Comparison of ENCODE assay signal across 1 cellular context in genomic region chr2:85354286-85355072, GRCh38.
A peak's percentile ranks its signal among the peaks of the same experiment; 100 is the strongest.
TF ChIP-seq lines count a peak whose summit lies in the region.

TSS of gene ELMOD3 (plus strand) at chr2:85354769. CDS start at chr2:85357199, 2,430 bp downstream.
TSS of gene RETSAT (minus strand) at chr2:85354528. CDS start at chr2:85354507, 21 bp downstream.

TF ChIP-seq in HepG2, 621 proteins besides CTCF, POLR2A, EP300 and RAD21 (continued from another document and continues in another):
- TF ChIP-seq NFIB (CRISPR knock-in tag; IDR thresholded peaks at IDR 0.05; ENCODE audit: borderline replicate concordance): no peak
- no peak for TF ChIP-seq ATF7 (IDR thresholded peaks at IDR 0.05)
- TF ChIP-seq ATF7 (CRISPR knock-in tag; IDR thresholded peaks at IDR 0.05): peak; percentile 89; the same call in 1 of the 2 replicates
- TF ChIP-seq FOXP1 (IDR thresholded peaks at IDR 0.05): no peak
- TF ChIP-seq FOXP1 (CRISPR knock-in tag; IDR thresholded peaks at IDR 0.05): peak; percentile 25; the same call in 1 of the 2 replicates
- TF ChIP-seq DBP (CRISPR knock-in tag; IDR thresholded peaks at IDR 0.05; ENCODE audit: not compliant biosample characterization): peak; percentile 95
- no peak for TF ChIP-seq SMC3 (IDR thresholded peaks at IDR 0.05; ENCODE audit: low read length)
- TF ChIP-seq PBX2 (CRISPR knock-in tag; IDR thresholded peaks at IDR 0.05): no peak
- TF ChIP-seq ZBED4 (CRISPR knock-in tag; IDR thresholded peaks at IDR 0.05; ENCODE audit: borderline replicate concordance): peak; percentile 95; the same call in 1 of the 2 replicates
- TF ChIP-seq ZNF749 (CRISPR knock-in tag; IDR thresholded peaks at IDR 0.05; ENCODE audit: borderline replicate concordance): peak; percentile 69; the same call in 1 of the 2 replicates
- peak; percentile 99 for TF ChIP-seq ZNF790 (CRISPR knock-in tag; IDR thresholded peaks at IDR 0.05; ENCODE audit: borderline replicate concordance)
- peak; percentile 57 for TF ChIP-seq CREB3 (CRISPR knock-in tag; IDR thresholded peaks at IDR 0.05)
- TF ChIP-seq TBX3 (IDR thresholded peaks at IDR 0.05; ENCODE audit: borderline replicate concordance): 0 out of 2 replicates have a peak, but pooled peaks have one; percentile 35
- TF ChIP-seq ZNF83 (CRISPR knock-in tag; IDR thresholded peaks at IDR 0.05; ENCODE audit: borderline replicate concordance): no peak
- TF ChIP-seq HDAC6 (IDR thresholded peaks at IDR 0.05; ENCODE audit: low read depth, low read length): no peak
- peak; percentile 97 for TF ChIP-seq ZBTB3 (CRISPR knock-in tag; IDR thresholded peaks at IDR 0.05; ENCODE audit: borderline replicate concordance, low read depth)
- peak; percentile 95 for TF ChIP-seq ZNF318 (CRISPR knock-in tag; IDR thresholded peaks at IDR 0.05)
- TF ChIP-seq PLRG1 (conservative IDR thresholded peaks at IDR 0.05): no peak
- peak; percentile 69 for TF ChIP-seq NFYC (CRISPR knock-in tag; IDR thresholded peaks at IDR 0.05)
- 0 out of 2 replicates have a peak, but pooled peaks have one; percentile 65 for TF ChIP-seq ZNF235 (CRISPR knock-in tag; IDR thresholded peaks at IDR 0.05; ENCODE audit: borderline replicate concordance)
- no peak for TF ChIP-seq ZUFSP (CRISPR knock-in tag; IDR thresholded peaks at IDR 0.05; ENCODE audit: borderline replicate concordance)
- TF ChIP-seq RXRB (CRISPR knock-in tag; IDR thresholded peaks at IDR 0.05; ENCODE audit: borderline replicate concordance): peak; percentile 87
- TF ChIP-seq ZNF24 (IDR thresholded peaks at IDR 0.05): 0 out of 2 replicates have a peak, but pooled peaks have one; percentile 4
- TF ChIP-seq MAF1 (CRISPR knock-in tag; IDR thresholded peaks at IDR 0.05; ENCODE audit: borderline replicate concordance): peak; percentile 94; the same call in 1 of the 2 replicates
- peak; percentile 75 for TF ChIP-seq NFYB (CRISPR knock-in tag; IDR thresholded peaks at IDR 0.05)
- peak; percentile 53; the same call in 1 of the 2 replicates for TF ChIP-seq ARID3A (IDR thresholded peaks at IDR 0.05; ENCODE audit: low read depth, low read length)
